1 cellular context compared by ENCODE assay signal in genomic region chr3:178260887-178261286, GRCh38.
TF ChIP-seq lines count a peak whose summit lies in the region.

No MANE protein-coding gene starts in this region.

TF ChIP-seq in K562, 482 proteins besides CTCF, POLR2A, EP300 and RAD21 (continued from another document and continues in another):
- TF ChIP-seq SLC30A9 (CRISPR knock-in tag; IDR thresholded peaks at IDR 0.05) (no peak), TGIF2 (CRISPR knock-in tag; IDR thresholded peaks at IDR 0.05) (no peak), SMC3 (conservative IDR thresholded peaks at IDR 0.05; ENCODE audit: insufficient read depth, low read depth, low read length) (no peak), SIN3A (IDR thresholded peaks at IDR 0.05; ENCODE audit: borderline replicate concordance in 2 of 2, control insufficient read depth in 1 of 2, low read depth in 2 of 2, low read length in 2 of 2) (no peak), RNF219 (CRISPR knock-in tag; IDR thresholded peaks at IDR 0.05) (no peak), ZNF354B (CRISPR knock-in tag; IDR thresholded peaks at IDR 0.05) (no peak), ATF4 (CRISPR knock-in tag; IDR thresholded peaks at IDR 0.05) (no peak), ZNF444 (CRISPR knock-in tag; IDR thresholded peaks at IDR 0.05) (no peak), HEY1 (CRISPR knock-in tag; IDR thresholded peaks at IDR 0.05; ENCODE audit: borderline replicate concordance) (no peak), IFI16 (CRISPR knock-in tag; IDR thresholded peaks at IDR 0.05) (no peak), FOXK2 (conservative IDR thresholded peaks at IDR 0.05 in 1 of 2, IDR thresholded peaks at IDR 0.05 in 1 of 2; ENCODE audit: low read depth in 2 of 2) (peak; percentile 90 to 93), HCFC1 (IDR thresholded peaks at IDR 0.05; ENCODE audit: low read depth, low read length) (no peak), SRSF7 (optimal IDR thresholded peaks at IDR 0.05; ENCODE audit: low read depth, low read length) (no peak), ZBTB8A (IDR thresholded peaks at IDR 0.05; ENCODE audit: partially characterized antibody) (no peak), DACH1 (IDR thresholded peaks at IDR 0.05; ENCODE audit: partially characterized antibody) (peak; percentile 31), CCNT2 (IDR thresholded peaks at IDR 0.05; ENCODE audit: borderline replicate concordance, extremely low read depth, insufficient read length, low read depth, low read length) (peak; percentile 86), REST (CRISPR knock-in tag; IDR thresholded peaks at IDR 0.05; ENCODE audit: low read depth) (no peak), ZNF586 (CRISPR knock-in tag; conservative IDR thresholded peaks at IDR 0.05) (no peak), KDM1A (IDR thresholded peaks at IDR 0.05) (peak; percentile 73 to 74), CREBBP (IDR thresholded peaks at IDR 0.05; ENCODE audit: low read depth, low read length) (no peak), ZNF551 (CRISPR knock-in tag; IDR thresholded peaks at IDR 0.05) (no peak), RBM14 (IDR thresholded peaks at IDR 0.05; ENCODE audit: borderline replicate concordance, insufficient read depth, low read depth, low read length) (no peak), CC2D1A (IDR thresholded peaks at IDR 0.05) (peak; percentile 87), GABPB2 (CRISPR knock-in tag; conservative IDR thresholded peaks at IDR 0.05) (no peak), USF2 (CRISPR knock-in tag; IDR thresholded peaks at IDR 0.05) (no peak), DMBX1 (CRISPR knock-in tag; IDR thresholded peaks at IDR 0.05; ENCODE audit: borderline replicate concordance) (no peak), HDAC2 (IDR thresholded peaks at IDR 0.05) (peak; percentile 53; the same call in 1 of the 2 replicates), E2F4 (CRISPR knock-in tag; IDR thresholded peaks at IDR 0.05; ENCODE audit: low read depth) (no peak), PKNOX1 (IDR thresholded peaks at IDR 0.05) (peak; percentile 77), ZNF165 (CRISPR knock-in tag; IDR thresholded peaks at IDR 0.05; ENCODE audit: borderline replicate concordance) (no peak), CAMTA2 (CRISPR knock-in tag; conservative IDR thresholded peaks at IDR 0.05) (no peak), ELF2 (CRISPR knock-in tag; IDR thresholded peaks at IDR 0.05) (no peak), SMARCB1 (IDR thresholded peaks at IDR 0.05; ENCODE audit: insufficient read length, low read depth) (no peak), ZNF76 (CRISPR knock-in tag; IDR thresholded peaks at IDR 0.05; ENCODE audit: borderline replicate concordance) (no peak), STAT5B (CRISPR knock-in tag; IDR thresholded peaks at IDR 0.05) (no peak), ZNF212 (CRISPR knock-in tag; IDR thresholded peaks at IDR 0.05) (no peak), PHF20 (IDR thresholded peaks at IDR 0.05; ENCODE audit: partially characterized antibody) (no peak), BCOR (IDR thresholded peaks at IDR 0.05) (no peak), ZNF133 (CRISPR knock-in tag; IDR thresholded peaks at IDR 0.05) (no peak), MCM7 (IDR thresholded peaks at IDR 0.05) (no peak), SAFB2 (IDR thresholded peaks at IDR 0.05; ENCODE audit: borderline replicate concordance, low read depth, low read length, severe bottlenecking) (no peak), ZNF146 (CRISPR knock-in tag; IDR thresholded peaks at IDR 0.05; ENCODE audit: unreplicated experiment) (no peak), HNRNPK (IDR thresholded peaks at IDR 0.05; ENCODE audit: low read depth, low read length, poor library complexity, severe bottlenecking) (no peak), BRD4 (IDR thresholded peaks at IDR 0.05) (no peak; the same call in 1 of the 2 replicates), USF1 (CRISPR knock-in tag; IDR thresholded peaks at IDR 0.05) (no peak), GATAD2A (IDR thresholded peaks at IDR 0.05) (peak; percentile 64; the same call in 1 of the 2 replicates), ZNF318 (IDR thresholded peaks at IDR 0.05; ENCODE audit: borderline replicate concordance in 1 of 2, low read depth in 1 of 2) (peak in 1 of 2 experiments; percentile 71; a peak in 1 of 4 replicates), ZNF140 (CRISPR knock-in tag; IDR thresholded peaks at IDR 0.05) (no peak)
